In genomic region chr14:50116986-50117385, GRCh38 we compare ENCODE assay signal across 8 cellular contexts. TPM values are rescaled to one million over a fixed set of nuclear protein-coding genes. Genes with fewer than 3 reads are reported as not detected.
DNase-seq lines count a peak whose midpoint lies in the region; ATAC-seq and TF ChIP-seq lines count a peak whose summit lies in the region.

No MANE protein-coding gene starts in this region.

- peaks cover 4% of the 10 kb centered on the region for H3K36me3 Mint-ChIP-seq in IgD-negative memory B cell
- no peaks in the 10 kb centered on the region for H3K36me3 Mint-ChIP-seq in natural killer cell

- intact Hi-C loops in natural killer cell (cut with micrococcal nuclease) = loop anchor here (5.0 kb wide), 2 partner anchors 225 to 485 kb away; partner anchors contain the start of gene ARF6

- peak overlapping the region; percentile 95 for H3K27ac ChIP-seq in caudate nucleus (ENCODE audit: low read depth, low read length)

- peaks cover 23 to 27% (median 25%) of the 10 kb centered on the region in 3 donors for H3K4me1 Mint-ChIP-seq in IgD-negative memory B cell
- peaks cover 14% of the 10 kb centered on the region in 2 donors for H3K4me1 Mint-ChIP-seq in natural killer cell

- peak overlapping the region; percentile 91 to 97 (median 96) for H3K4me3 Mint-ChIP-seq in IgD-negative memory B cell
- H3K4me3 Mint-ChIP-seq in natural killer cell = peak overlapping the region; percentile 95

- no peaks in the 10 kb centered on the region for H3K9me3 Mint-ChIP-seq in IgD-negative memory B cell
- no peaks in the 10 kb centered on the region for H3K9me3 Mint-ChIP-seq in natural killer cell

- TF ChIP-seq CTCF in AG10803 (conservative IDR thresholded peaks at IDR 0.05; ENCODE audit: low read length) = no peak
- TF ChIP-seq CTCF in natural killer cell (IDR thresholded peaks at IDR 0.05) = no peak

- H3K27me3 Mint-ChIP-seq in IgD-negative memory B cell (no peaks in the 10 kb centered on the region), natural killer cell (ENCODE audit: low read depth in 2 of 2) (no peaks in the 10 kb centered on the region)

- no peak for DNase-seq in AG10803 (ENCODE audit: low read depth)
- no peak for DNase-seq in caudate nucleus (lab: John Stamatoyannopoulos, UW)
- no peak for DNase-seq in natural killer cell
- DNase-seq in SW480 (ENCODE audit: low spot score) = no peak
- no peak for DNase-seq in AG20443 (ENCODE audit: low spot score)
- no peak for DNase-seq in MV-4-11 (lab: John Stamatoyannopoulos, UW)

- no peak for ATAC-seq in natural killer cell
- ATAC-seq in GM19035 (IDR thresholded peaks at IDR 0.05; ENCODE audit: unreplicated experiment) = no peak

- peak overlapping the region; percentile 44; the same call in 1 of the 2 replicates for H3K4me3 ChIP-seq in AG10803 (ENCODE audit: low read length)

- H3K27ac Mint-ChIP-seq in IgD-negative memory B cell = peak overlapping the region; percentile 95 to 98 (median 98)
- peak overlapping the region; percentile 96 to 97 for H3K27ac Mint-ChIP-seq in natural killer cell

RNA-seq across cellular contexts. Expression of gene VCPKMT, which starts 0.6 kb away (rescaled TPM):
- 14.0 TPM for polyA plus RNA-seq in IgD-negative memory B cell
- total RNA-seq in natural killer cell = 10 to 100 TPM; 19.4 to 23.9 (median 21.8) TPM
